ENCODE assay signal across 1 cellular context in genomic region chr14:23154876-23155587, GRCh38.
TF ChIP-seq lines count a peak whose summit lies in the region.

No MANE protein-coding gene starts in this region.

TF ChIP-seq in IMR-90, 13 proteins besides CTCF, POLR2A, EP300 and RAD21 (continued from another document):
- TF ChIP-seq USF2 (IDR thresholded peaks at IDR 0.05; ENCODE audit: low read depth, low read length) (no peak), BHLHE40 (IDR thresholded peaks at IDR 0.05; ENCODE audit: low read depth, low read length) (no peak), MAFK (IDR thresholded peaks at IDR 0.05; ENCODE audit: low read depth, low read length) (peak; percentile 98), CEBPB (IDR thresholded peaks at IDR 0.05; ENCODE audit: low read depth, low read length) (no peak)
